Comparison of ENCODE assay signal across 13 cellular contexts in genomic region chr11:123641495-123641840, GRCh38. TPM values are rescaled to one million over a fixed set of nuclear protein-coding genes. Genes with fewer than 3 reads are reported as not detected.
"Had no signal": no experiment of that assay in that cellular context is flagged by ENCODE, and none has a peak within 500 bp of the region (broad histone marks: within the 10 kb centered on the region; RNA-seq: fewer than 3 reads in every experiment).

No MANE protein-coding gene starts in this region.

- H3K9me3 ChIP-seq: esophagus squamous epithelium, gastroesophageal sphincter, prostate gland, suprapubic skin, thyroid gland, upper lobe of right lung, vagina had no signal

- H3K27ac ChIP-seq: epithelial cell of prostate, esophagus squamous epithelium, gastroesophageal sphincter, parathyroid adenoma, prostate gland, suprapubic skin, thyroid gland, upper lobe of right lung, vagina had no signal

- H3K4me3 ChIP-seq: esophagus squamous epithelium, gastroesophageal sphincter, lung, prostate gland, smooth muscle cell, suprapubic skin, thyroid gland, upper lobe of right lung, vagina had no signal

- H3K4me3 Mint-ChIP-seq: natural killer cell treated with Interleukin-12 subunit alpha and Interleukin-12 subunit beta and Interleukin-15 and Interleukin-18, amount 100 ng/mL, for 72 hours had no signal

- H3K79me2 ChIP-seq: parathyroid adenoma had no signal

- H3K27ac Mint-ChIP-seq: natural killer cell treated with Interleukin-12 subunit alpha and Interleukin-12 subunit beta and Interleukin-15 and Interleukin-18, amount 100 ng/mL, for 72 hours had no signal

- H3K4me1 ChIP-seq: esophagus squamous epithelium, gastroesophageal sphincter, prostate gland, thyroid gland, upper lobe of right lung, vagina had no signal

- H3K36me3 ChIP-seq: esophagus squamous epithelium, gastroesophageal sphincter, prostate gland, suprapubic skin, thyroid gland, upper lobe of right lung, vagina had no signal

- H3K36me3 Mint-ChIP-seq: natural killer cell treated with Interleukin-12 subunit alpha and Interleukin-12 subunit beta and Interleukin-15 and Interleukin-18, amount 100 ng/mL, for 72 hours had no signal

- H2AFZ ChIP-seq: parathyroid adenoma had no signal

- ATAC-seq: gastroesophageal sphincter had no signal

- DNase-seq: cortex of kidney, esophagus squamous epithelium had no signal

- H3K9me3 Mint-ChIP-seq: natural killer cell treated with Interleukin-12 subunit alpha and Interleukin-12 subunit beta and Interleukin-15 and Interleukin-18, amount 100 ng/mL, for 72 hours had no signal

- H3K27me3 ChIP-seq: thyroid gland, upper lobe of right lung, vagina had no signal

RNA-seq across cellular contexts. Expression of gene SCN3B, which starts 13.0 kb away (rescaled TPM):
- total RNA-seq: natural killer cell treated with Interleukin-12 subunit alpha and Interleukin-12 subunit beta and Interleukin-15 and Interleukin-18, amount 100 ng/mL, for 72 hours had no signal
